Comparison of ENCODE assay signal across 18 cellular contexts in the genomic region with DNA sequence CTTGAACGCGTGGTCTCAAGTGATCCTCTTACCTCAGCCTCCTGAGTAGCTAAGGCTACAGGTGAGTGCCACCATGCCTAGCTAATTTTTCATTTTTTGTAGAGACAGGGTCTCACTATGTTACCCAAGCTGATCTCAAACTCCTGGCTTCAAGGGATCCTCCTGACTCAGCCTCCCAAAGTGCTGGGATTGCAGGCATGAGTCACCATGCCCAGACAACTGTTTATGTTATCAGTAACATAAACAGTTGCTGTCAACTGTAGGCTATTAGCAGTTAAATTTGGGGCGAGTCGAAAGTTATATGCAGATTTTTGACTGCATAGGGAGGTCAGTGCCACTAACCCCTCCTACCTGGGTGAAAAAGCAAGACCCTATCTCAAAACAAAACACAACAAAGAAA. TPM values are rescaled to one million over a fixed set of nuclear protein-coding genes. Genes with fewer than 3 reads are reported as not detected.
"Had no signal": no experiment of that assay in that cellular context is flagged by ENCODE, and none has a peak within 500 bp of the region (broad histone marks: within the 10 kb centered on the region; RNA-seq: fewer than 3 reads in every experiment).

No MANE protein-coding gene starts in this region.

- H3K4me1 ChIP-seq: sigmoid colon, tibial artery had no signal

- H3K4me1 Mint-ChIP-seq: activated CD4-positive, alpha-beta T cell treated with anti-CD3 and anti-CD28 coated beads, Interleukin-2, amount 10 ng/mL, durations not matched to agents 24 days and 14 days; brain; nephron progenitor cell had no signal

- FAIRE-seq: frontal cortex, kidney had no signal

- H3K9me3 Mint-ChIP-seq: activated CD4-positive, alpha-beta T cell treated with anti-CD3 and anti-CD28 coated beads, Interleukin-2, amount 10 ng/mL, durations not matched to agents 24 days and 14 days; activated naive CD4-positive, alpha-beta T cell treated with anti-CD3 and anti-CD28 coated beads for 36 hours; activated T-cell treated with anti-CD3 and anti-CD28 coated beads, Interleukin-2, amount 50 U/mL, for 4 hours; brain; effector memory CD8-positive, alpha-beta T cell; nephron progenitor cell had no signal

- H3K27ac Mint-ChIP-seq: activated CD4-positive, alpha-beta T cell treated with anti-CD3 and anti-CD28 coated beads, Interleukin-2, amount 10 ng/mL, durations not matched to agents 24 days and 14 days; activated naive CD4-positive, alpha-beta T cell treated with anti-CD3 and anti-CD28 coated beads for 36 hours; brain; effector memory CD8-positive, alpha-beta T cell; nephron progenitor cell had no signal

- H3K4me3 ChIP-seq: left lung, sigmoid colon, tibial artery had no signal

- H3K9me3 ChIP-seq: left lung, sigmoid colon, tibial artery had no signal

- H3K36me3 ChIP-seq: left lung, sigmoid colon, tibial artery had no signal

- H3K27ac ChIP-seq: left lung, sigmoid colon, tibial artery had no signal

- H3K36me3 Mint-ChIP-seq: brain had no signal

- H3K27me3 Mint-ChIP-seq: effector memory CD8-positive, alpha-beta T cell had no signal

- H3K27me3 ChIP-seq: left lung, sigmoid colon, tibial artery had no signal

- ATAC-seq: activated T-cell treated with anti-CD3 and anti-CD28 coated beads, Interleukin-2, amount 50 U/mL, for 4 hours; effector memory CD8-positive, alpha-beta T cell; left lung had no signal

- DNase-seq: activated CD4-positive, alpha-beta T cell treated with anti-CD3 and anti-CD28 coated beads, Interleukin-2, amount 10 ng/mL, durations not matched to agents 24 days and 14 days; activated CD8-positive, alpha-beta memory T cell treated with anti-CD3 and anti-CD28 coated beads, Interleukin-2, amount 50 U/mL, for 4 hours; activated naive CD4-positive, alpha-beta T cell treated with anti-CD3 and anti-CD28 coated beads for 36 hours; activated T-cell treated with anti-CD3 and anti-CD28 coated beads, Interleukin-2, amount 50 U/mL, for 4 hours; anterior cingulate cortex; caudate nucleus; effector memory CD8-positive, alpha-beta T cell; hypothalamus; kidney; left lung; nephron progenitor cell; nucleus accumbens; sigmoid colon; stimulated activated naive CD4-positive, alpha-beta T cell; T-helper 9 cell; tibial artery had no signal

- H3K4me3 Mint-ChIP-seq: activated CD4-positive, alpha-beta T cell treated with anti-CD3 and anti-CD28 coated beads, Interleukin-2, amount 10 ng/mL, durations not matched to agents 24 days and 14 days; activated naive CD4-positive, alpha-beta T cell treated with anti-CD3 and anti-CD28 coated beads for 36 hours; activated T-cell treated with anti-CD3 and anti-CD28 coated beads, Interleukin-2, amount 50 U/mL, for 4 hours; brain; effector memory CD8-positive, alpha-beta T cell; nephron progenitor cell had no signal

RNA-seq across cellular contexts. Expression of a gene that starts 26.2 kb away (rescaled TPM):
- total RNA-seq: activated CD4-positive, alpha-beta T cell treated with anti-CD3 and anti-CD28 coated beads, Interleukin-2, amount 10 ng/mL, durations not matched to agents 24 days and 14 days; activated naive CD4-positive, alpha-beta T cell treated with anti-CD3 and anti-CD28 coated beads for 36 hours had no signal
